Comparison of ENCODE assay signal across 1 cellular context in genomic region chr11:119361056-119361787, GRCh38.
A peak's percentile ranks its signal among the peaks of the same experiment; 100 is the strongest.
TF ChIP-seq lines count a peak whose summit lies in the region.

No MANE protein-coding gene starts in this region.

TF ChIP-seq in HepG2, 621 proteins besides CTCF, POLR2A, EP300 and RAD21 (continues in another document):
- TF ChIP-seq MZF1 (CRISPR knock-in tag; IDR thresholded peaks at IDR 0.05; ENCODE audit: borderline replicate concordance) (no peak), SKI (IDR thresholded peaks at IDR 0.05; ENCODE audit: partially characterized antibody) (peak; percentile 22), GABPB1 (CRISPR knock-in tag; IDR thresholded peaks at IDR 0.05) (no peak), FOXA1 (IDR thresholded peaks at IDR 0.05) (no peak), FOXA1 (CRISPR knock-in tag; IDR thresholded peaks at IDR 0.05) (peak; percentile 35; the same call in 1 of the 2 replicates), KLF13 (CRISPR knock-in tag; IDR thresholded peaks at IDR 0.05) (no peak), ZNF281 (CRISPR knock-in tag; IDR thresholded peaks at IDR 0.05; ENCODE audit: borderline replicate concordance) (no peak), SOX13 (IDR thresholded peaks at IDR 0.05) (no peak), SOX13 (CRISPR knock-in tag; conservative IDR thresholded peaks at IDR 0.05 in 1 of 2, IDR thresholded peaks at IDR 0.05 in 1 of 2) (0 out of 4 replicates have a peak, but pooled peaks of 1 of the 2 experiments have one; percentile 9), ZNF318 (CRISPR knock-in tag; IDR thresholded peaks at IDR 0.05) (no peak), E2F2 (CRISPR knock-in tag; IDR thresholded peaks at IDR 0.05; ENCODE audit: borderline replicate concordance) (no peak), GATAD2A (CRISPR knock-in tag; IDR thresholded peaks at IDR 0.05) (peak; percentile 49; the same call in 1 of the 2 replicates), ATF7-NPFF (CRISPR knock-in tag; IDR thresholded peaks at IDR 0.05; ENCODE audit: low read depth) (no peak), MAZ (IDR thresholded peaks at IDR 0.05; ENCODE audit: borderline replicate concordance, low read depth, low read length) (no peak), MAZ (CRISPR knock-in tag; IDR thresholded peaks at IDR 0.05; ENCODE audit: low read depth) (no peak), HNF4G (IDR thresholded peaks at IDR 0.05; ENCODE audit: borderline replicate concordance, low read depth, low read length) (peak; percentile 30; the same call in 1 of the 2 replicates), HNF4G (CRISPR knock-in tag; IDR thresholded peaks at IDR 0.05; ENCODE audit: borderline replicate concordance, low read depth) (no peak), ZNF143 (CRISPR knock-in tag; IDR thresholded peaks at IDR 0.05) (no peak), HNF1B (CRISPR knock-in tag; IDR thresholded peaks at IDR 0.05) (no peak), TEAD2 (CRISPR knock-in tag; IDR thresholded peaks at IDR 0.05) (no peak), RBFOX2 (IDR thresholded peaks at IDR 0.05; ENCODE audit: low read depth, low read length) (no peak), HHEX (CRISPR knock-in tag; IDR thresholded peaks at IDR 0.05) (no peak), ZNF776 (CRISPR knock-in tag; IDR thresholded peaks at IDR 0.05) (no peak), ARNT (IDR thresholded peaks at IDR 0.05) (no peak), SAP130 (CRISPR knock-in tag; IDR thresholded peaks at IDR 0.05; ENCODE audit: low read depth) (0 out of 2 replicates have a peak, but pooled peaks have one; percentile 24), ZNF780A (CRISPR knock-in tag; IDR thresholded peaks at IDR 0.05) (no peak), HNF4A (CRISPR knock-in tag; IDR thresholded peaks at IDR 0.05) (peak; percentile 32; the same call in 1 of the 2 replicates), MIER3 (CRISPR knock-in tag; IDR thresholded peaks at IDR 0.05; ENCODE audit: borderline replicate concordance) (no peak)
- TF ChIP-seq, protein P1, sequence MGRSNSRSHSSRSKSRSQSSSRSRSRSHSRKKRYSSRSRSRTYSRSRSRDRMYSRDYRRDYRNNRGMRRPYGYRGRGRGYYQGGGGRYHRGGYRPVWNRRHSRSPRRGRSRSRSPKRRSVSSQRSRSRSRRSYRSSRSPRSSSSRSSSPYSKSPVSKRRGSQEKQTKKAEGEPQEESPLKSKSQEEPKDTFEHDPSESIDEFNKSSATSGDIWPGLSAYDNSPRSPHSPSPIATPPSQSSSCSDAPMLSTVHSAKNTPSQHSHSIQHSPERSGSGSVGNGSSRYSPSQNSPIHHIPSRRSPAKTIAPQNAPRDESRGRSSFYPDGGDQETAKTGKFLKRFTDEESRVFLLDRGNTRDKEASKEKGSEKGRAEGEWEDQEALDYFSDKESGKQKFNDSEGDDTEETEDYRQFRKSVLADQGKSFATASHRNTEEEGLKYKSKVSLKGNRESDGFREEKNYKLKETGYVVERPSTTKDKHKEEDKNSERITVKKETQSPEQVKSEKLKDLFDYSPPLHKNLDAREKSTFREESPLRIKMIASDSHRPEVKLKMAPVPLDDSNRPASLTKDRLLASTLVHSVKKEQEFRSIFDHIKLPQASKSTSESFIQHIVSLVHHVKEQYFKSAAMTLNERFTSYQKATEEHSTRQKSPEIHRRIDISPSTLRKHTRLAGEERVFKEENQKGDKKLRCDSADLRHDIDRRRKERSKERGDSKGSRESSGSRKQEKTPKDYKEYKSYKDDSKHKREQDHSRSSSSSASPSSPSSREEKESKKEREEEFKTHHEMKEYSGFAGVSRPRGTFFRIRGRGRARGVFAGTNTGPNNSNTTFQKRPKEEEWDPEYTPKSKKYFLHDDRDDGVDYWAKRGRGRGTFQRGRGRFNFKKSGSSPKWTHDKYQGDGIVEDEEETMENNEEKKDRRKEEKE (IDR thresholded peaks at IDR 0.05) = no peak
- TF ChIP-seq, protein P2, sequence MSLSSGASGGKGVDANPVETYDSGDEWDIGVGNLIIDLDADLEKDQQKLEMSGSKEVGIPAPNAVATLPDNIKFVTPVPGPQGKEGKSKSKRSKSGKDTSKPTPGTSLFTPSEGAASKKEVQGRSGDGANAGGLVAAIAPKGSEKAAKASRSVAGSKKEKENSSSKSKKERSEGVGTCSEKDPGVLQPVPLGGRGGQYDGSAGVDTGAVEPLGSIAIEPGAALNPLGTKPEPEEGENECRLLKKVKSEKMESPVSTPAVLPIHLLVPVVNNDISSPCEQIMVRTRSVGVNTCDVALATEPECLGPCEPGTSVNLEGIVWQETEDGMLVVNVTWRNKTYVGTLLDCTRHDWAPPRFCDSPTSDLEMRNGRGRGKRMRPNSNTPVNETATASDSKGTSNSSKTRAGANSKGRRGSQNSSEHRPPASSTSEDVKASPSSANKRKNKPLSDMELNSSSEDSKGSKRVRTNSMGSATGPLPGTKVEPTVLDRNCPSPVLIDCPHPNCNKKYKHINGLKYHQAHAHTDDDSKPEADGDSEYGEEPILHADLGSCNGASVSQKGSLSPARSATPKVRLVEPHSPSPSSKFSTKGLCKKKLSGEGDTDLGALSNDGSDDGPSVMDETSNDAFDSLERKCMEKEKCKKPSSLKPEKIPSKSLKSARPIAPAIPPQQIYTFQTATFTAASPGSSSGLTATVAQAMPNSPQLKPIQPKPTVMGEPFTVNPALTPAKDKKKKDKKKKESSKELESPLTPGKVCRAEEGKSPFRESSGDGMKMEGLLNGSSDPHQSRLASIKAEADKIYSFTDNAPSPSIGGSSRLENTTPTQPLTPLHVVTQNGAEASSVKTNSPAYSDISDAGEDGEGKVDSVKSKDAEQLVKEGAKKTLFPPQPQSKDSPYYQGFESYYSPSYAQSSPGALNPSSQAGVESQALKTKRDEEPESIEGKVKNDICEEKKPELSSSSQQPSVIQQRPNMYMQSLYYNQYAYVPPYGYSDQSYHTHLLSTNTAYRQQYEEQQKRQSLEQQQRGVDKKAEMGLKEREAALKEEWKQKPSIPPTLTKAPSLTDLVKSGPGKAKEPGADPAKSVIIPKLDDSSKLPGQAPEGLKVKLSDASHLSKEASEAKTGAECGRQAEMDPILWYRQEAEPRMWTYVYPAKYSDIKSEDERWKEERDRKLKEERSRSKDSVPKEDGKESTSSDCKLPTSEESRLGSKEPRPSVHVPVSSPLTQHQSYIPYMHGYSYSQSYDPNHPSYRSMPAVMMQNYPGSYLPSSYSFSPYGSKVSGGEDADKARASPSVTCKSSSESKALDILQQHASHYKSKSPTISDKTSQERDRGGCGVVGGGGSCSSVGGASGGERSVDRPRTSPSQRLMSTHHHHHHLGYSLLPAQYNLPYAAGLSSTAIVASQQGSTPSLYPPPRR (CRISPR knock-in tag; IDR thresholded peaks at IDR 0.05; ENCODE audit: borderline replicate concordance) = no peak
- TF ChIP-seq, protein P3, sequence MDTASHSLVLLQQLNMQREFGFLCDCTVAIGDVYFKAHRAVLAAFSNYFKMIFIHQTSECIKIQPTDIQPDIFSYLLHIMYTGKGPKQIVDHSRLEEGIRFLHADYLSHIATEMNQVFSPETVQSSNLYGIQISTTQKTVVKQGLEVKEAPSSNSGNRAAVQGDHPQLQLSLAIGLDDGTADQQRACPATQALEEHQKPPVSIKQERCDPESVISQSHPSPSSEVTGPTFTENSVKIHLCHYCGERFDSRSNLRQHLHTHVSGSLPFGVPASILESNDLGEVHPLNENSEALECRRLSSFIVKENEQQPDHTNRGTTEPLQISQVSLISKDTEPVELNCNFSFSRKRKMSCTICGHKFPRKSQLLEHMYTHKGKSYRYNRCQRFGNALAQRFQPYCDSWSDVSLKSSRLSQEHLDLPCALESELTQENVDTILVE (CRISPR knock-in tag; IDR thresholded peaks at IDR 0.05) = no peak
